Comparison of ENCODE assay signal across 8 cellular contexts in genomic region chr6:31680841-31681671, GRCh38. TPM values are rescaled to one million over a fixed set of nuclear protein-coding genes. Genes with fewer than 3 reads are reported as not detected.
DNase-seq lines count a peak whose midpoint lies in the region; ATAC-seq and TF ChIP-seq lines count a peak whose summit lies in the region.

TSS of gene LY6G5C (minus strand) at chr6:31681067. CDS start at chr6:31680373, 694 bp downstream.

- TF ChIP-seq CTCF in astrocyte of the cerebellum (IDR thresholded peaks at IDR 0.05; ENCODE audit: low read depth, low read length, missing control alignments) (peak; percentile 60), right atrium auricular region (IDR thresholded peaks at IDR 0.05) (peak in 1 of 2 donors; percentile 79)

- H3K36me3 ChIP-seq in right atrium auricular region, result peaks cover 1% of the 10 kb centered on the region

- peak within 1 kb of the TSS; percentile 45 for H3K4me3 ChIP-seq in astrocyte of the cerebellum (ENCODE audit: low read depth, low read length)
- H3K4me3 ChIP-seq in right atrium auricular region, result peak within 1 kb of the TSS; percentile 43 to 53

- in situ Hi-C loops in astrocyte of the cerebellum (cut with HindIII; ENCODE audit: low sequenced_read_pairs), result no loop called here

- H3K27me3 ChIP-seq in right atrium auricular region, result no peaks in the 10 kb centered on the region

- DNase-seq in NCI-H1436 (lab: John Stamatoyannopoulos, UW), result peak; percentile 69
- no peak for DNase-seq in NCI-H1436 treated with DMSO at 0.1 percent for 48 hours (lab: John Stamatoyannopoulos, UW)
- DNase-seq in NCI-H146 (lab: John Stamatoyannopoulos, UW), result peak; percentile 83
- DNase-seq in astrocyte of the cerebellum (ENCODE audit: low read depth), result peak; percentile 84
- peak; percentile 93 for DNase-seq in right atrium auricular region (ENCODE audit: low spot score)
- peak; percentile 65 to 97 (median 81) for DNase-seq in posterior cingulate gyrus

- H3K9me3 ChIP-seq in right atrium auricular region, result no peaks in the 10 kb centered on the region

- H3K27ac Mint-ChIP-seq in T-helper 1 cell treated with Interleukin-12 subunit alpha and Interleukin-12 subunit beta and Interleukin-4 antibody, amounts not matched to agents 30 μg/mL and 1 μg/mL, for 36 hours, result peak within 1 kb of the TSS; percentile 76

- H3K4me1 Mint-ChIP-seq in T-helper 1 cell treated with Interleukin-12 subunit alpha and Interleukin-12 subunit beta and Interleukin-4 antibody, amounts not matched to agents 30 μg/mL and 1 μg/mL, for 36 hours (ENCODE audit: low read depth), result peaks cover 24% of the 10 kb centered on the region

- peaks cover 7% of the 10 kb centered on the region for H3K36me3 Mint-ChIP-seq in T-helper 1 cell treated with Interleukin-12 subunit alpha and Interleukin-12 subunit beta and Interleukin-4 antibody, amounts not matched to agents 30 μg/mL and 1 μg/mL, for 36 hours (ENCODE audit: low read depth)

- peaks cover 0 to 16% of the 10 kb centered on the region in 2 donors for H3K4me1 ChIP-seq in right atrium auricular region

- H3K27ac ChIP-seq in right atrium auricular region, result peak within 1 kb of the TSS; percentile 60 to 72

- no peaks in the 10 kb centered on the region for H3K27me3 Mint-ChIP-seq in T-helper 1 cell treated with Interleukin-12 subunit alpha and Interleukin-12 subunit beta and Interleukin-4 antibody, amounts not matched to agents 30 μg/mL and 1 μg/mL, for 36 hours (ENCODE audit: low read depth)

- H3K9me3 Mint-ChIP-seq in T-helper 1 cell treated with Interleukin-12 subunit alpha and Interleukin-12 subunit beta and Interleukin-4 antibody, amounts not matched to agents 30 μg/mL and 1 μg/mL, for 36 hours, result no peaks in the 10 kb centered on the region

- peak within 1 kb of the TSS; percentile 81 for H3K4me3 Mint-ChIP-seq in T-helper 1 cell treated with Interleukin-12 subunit alpha and Interleukin-12 subunit beta and Interleukin-4 antibody, amounts not matched to agents 30 μg/mL and 1 μg/mL, for 36 hours

- ATAC-seq in GM18909 (IDR thresholded peaks at IDR 0.05; ENCODE audit: poor library complexity, unreplicated experiment), result no peak

- intact Hi-C loops in posterior cingulate gyrus (cut with DNase I), result loop anchor here (2.0 to 5.0 kb wide), 2 partner anchors 154 to 271 kb away; no protein-coding TSS in a partner anchor

RNA-seq across cellular contexts. Expression of gene LY6G5C, which starts in this region (rescaled TPM):
- 1 to 10 TPM; 1.2 to 4.9 TPM for total RNA-seq in right atrium auricular region
